Comparison of ENCODE assay signal across 8 cellular contexts in genomic region chr17:63881935-63882601, GRCh38. TPM values are rescaled to one million over a fixed set of nuclear protein-coding genes. Genes with fewer than 3 reads are reported as not detected.
DNase-seq lines count a peak whose midpoint lies in the region; ATAC-seq and TF ChIP-seq lines count a peak whose summit lies in the region.

Gene GH2, minus strand, starts transcription at chr17:63881944. Its CDS starts 143 bp downstream, at chr17:63881801.

- H3K36me3 ChIP-seq in HAP-1 (replicated peaks) (no peaks in the 10 kb centered on the region), spleen (no peaks in the 10 kb centered on the region)

- no peak within 1 kb of the TSS for H3K4me3 ChIP-seq in HAP-1
- no peak within 1 kb of the TSS for H3K4me3 ChIP-seq in spleen

- H3K27ac ChIP-seq in C4-2B (no peak within 1 kb of the TSS), spleen (no peak within 1 kb of the TSS)

- DNase-seq in HAP-1 (ENCODE audit: low spot score in 2 of 2) = peak; percentile 34 to 78
- DNase-seq in SK-N-DZ (ENCODE audit: low spot score) = peak; percentile 42
- DNase-seq in activated naive CD4-positive, alpha-beta T cell treated with Interleukin-2 at 50 U/mL for 16 hours = peak; percentile 67
- DNase-seq in left cardiac atrium = peak; percentile 42
- peak; percentile 76 for DNase-seq in spleen
- no peak for DNase-seq in NCI-H1092 treated with DMSO at 0.1 percent for 48 hours (lab: John Stamatoyannopoulos, UW)

- peak; percentile 60 for TF ChIP-seq CTCF in C4-2B (conservative IDR thresholded peaks at IDR 0.05)
- peak; percentile 39 to 83 (median 66) for TF ChIP-seq CTCF in spleen (IDR thresholded peaks at IDR 0.05 in 8 of 11, conservative IDR thresholded peaks at IDR 0.05 in 3 of 11)

- H3K9me3 ChIP-seq in HAP-1 (no peaks in the 10 kb centered on the region), spleen (no peaks in the 10 kb centered on the region)

- 41 to 58% (median 44%) methylated on average over 10 to 14 of the region's 15 CpGs for WGBS in spleen, 5 donors

- ATAC-seq in left cardiac atrium = peak; percentile 65 to 81
- no peak for ATAC-seq in GM18861 (IDR thresholded peaks at IDR 0.05; ENCODE audit: unreplicated experiment)

- H3K27me3 ChIP-seq in HAP-1 (ENCODE audit: low read depth) (peaks cover 1% of the 10 kb centered on the region; the same call in 1 of the 2 replicates), spleen (replicated peaks in 1 of 7) (peaks cover 0 to 5% (median 0%) of the 10 kb centered on the region in 7 donors)

- no peak for TF ChIP-seq POLR2A in spleen (IDR thresholded peaks at IDR 0.05)

- intact Hi-C loops in left cardiac atrium (cut with DNase I) (no loop called here), spleen (cut with DNase I; ENCODE audit: low total_unique reads) (loop anchor here (2.0 kb wide), 1 partner anchor 19 kb away; no protein-coding TSS in a partner anchor)

- no peaks in the 10 kb centered on the region for H3K4me1 ChIP-seq in HAP-1
- H3K4me1 ChIP-seq in spleen = peaks cover 0 to 3% (median 0%) of the 10 kb centered on the region in 6 donors

- in situ Hi-C loops in HAP-1 (cut with MboI; ENCODE audit: low sequenced_read_pairs) = no loop called here

RNA-seq across cellular contexts. Expression of gene GH2, which starts in this region (rescaled TPM):
- not detected in 2 replicates for polyA plus RNA-seq in SK-N-DZ (2014; cell fraction: cytosol; rRNA removed)
- polyA plus RNA-seq in SK-N-DZ (2014; cell fraction: nucleus; rRNA removed) = not detected in 2 replicates
- total RNA-seq in left cardiac atrium (not detected), spleen (not detected)
- not detected for polyA plus RNA-seq in spleen

Comparison
In these comparisons a context has a peak if more than half of its experiments do, and no peak if none do; other contexts are left out.
1. Peak in DNase-seq and ATAC-seq in left cardiac atrium; RNA of the gene not detected or under 1 TPM.
2. Peak in DNase-seq in spleen; RNA of the gene not detected or under 1 TPM.